ENCODE assay signal across 18 cellular contexts in the genomic region with DNA sequence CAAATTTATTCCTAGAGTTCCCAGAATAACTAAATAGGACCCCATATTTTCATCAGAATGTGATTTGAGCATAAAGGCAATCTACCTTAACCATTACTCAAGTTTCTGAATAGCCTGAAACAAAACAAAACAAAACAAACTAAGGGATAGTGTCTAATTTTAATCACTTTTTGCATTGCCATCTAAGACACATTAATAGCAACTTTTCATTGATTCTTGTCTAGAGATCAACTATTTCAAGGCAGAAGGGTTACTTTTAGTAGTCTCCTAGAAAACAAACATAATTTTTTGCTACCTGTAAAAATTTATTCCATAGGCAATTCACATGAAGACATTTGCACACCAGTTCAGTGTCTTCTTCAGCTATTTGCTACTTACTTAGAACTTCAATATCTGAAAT.
"Had no signal": no experiment of that assay in that cellular context is flagged by ENCODE, and none has a peak within 500 bp of the region (broad histone marks: within the 10 kb centered on the region; RNA-seq: fewer than 3 reads in every experiment).

No MANE protein-coding gene starts in this region.

- H2AFZ ChIP-seq: hepatocyte had no signal

- DNase-seq: cortex of kidney; dorsolateral prefrontal cortex; effector CD8-positive, alpha-beta T cell; kidney; left cardiac atrium; left ventricle myocardium inferior; lower lobe of right lung; nephron progenitor cell; posterior cingulate gyrus; spleen; stimulated activated CD4-positive, alpha-beta T cell treated with anti-CD3 and anti-CD28 coated beads, Interleukin-2, amount 100 ng/mL, for 24 hours; stimulated activated CD4-positive, alpha-beta T cell treated with anti-CD3 and anti-CD28 coated beads, Interleukin-4, amount 100 ng/mL, for 4 hours; stimulated activated naive B cell treated with anti-CD40 and anti-IgM and Interleukin-4, amounts not matched to agents 10 μg/mL and 1 μg/mL and 100 μg/mL, for 72 hours; stomach; substantia nigra had no signal

- H3K4me2 ChIP-seq: hepatocyte had no signal

- H3K4me3 ChIP-seq: dorsolateral prefrontal cortex, hepatocyte, left ventricle myocardium inferior, lower lobe of right lung, spleen, stomach, thoracic aorta had no signal

- H3K4me1 ChIP-seq: left ventricle myocardium inferior, lower lobe of right lung, stomach had no signal

- ATAC-seq: left cardiac atrium; sciatic nerve; stimulated activated naive B cell treated with anti-CD40 and anti-IgM and Interleukin-4, amounts not matched to agents 10 μg/mL and 1 μg/mL and 100 μg/mL, for 72 hours had no signal

- H3K9me3 ChIP-seq: left ventricle myocardium inferior, lower lobe of right lung, spleen, stomach, thoracic aorta had no signal

- H3K36me3 ChIP-seq: left ventricle myocardium inferior, lower lobe of right lung, spleen, stomach, thoracic aorta had no signal

- H3K27ac ChIP-seq: dorsolateral prefrontal cortex, hepatocyte, left ventricle myocardium inferior, lower lobe of right lung, spleen, stomach, thoracic aorta had no signal
